1 cellular context compared by ENCODE assay signal in genomic region chr1:150748859-150749719, GRCh38.
A peak's percentile ranks its signal among the peaks of the same experiment; 100 is the strongest.
TF ChIP-seq lines count a peak whose summit lies in the region.

No MANE protein-coding gene starts in this region.

TF ChIP-seq in HEK293, 187 proteins besides CTCF, POLR2A, EP300 and RAD21:
- TF ChIP-seq HOXD13 (CRISPR knock-in tag; IDR thresholded peaks at IDR 0.05; ENCODE audit: borderline replicate concordance): no peak
- peak; percentile 65 for TF ChIP-seq KLF1 (tag by site-specific recombination; IDR thresholded peaks at IDR 0.05)
